In genomic region chr9:103872811-103873210, GRCh38 we compare ENCODE assay signal across 22 cellular contexts.
"Had no signal": no experiment of that assay in that cellular context is flagged by ENCODE, and none has a peak within 500 bp of the region (broad histone marks: within the 10 kb centered on the region; RNA-seq: fewer than 3 reads in every experiment).

No MANE protein-coding gene starts in this region.

- H3K27me3 Mint-ChIP-seq: memory B cell had no signal

- H3K4me3 ChIP-seq: esophagus muscularis mucosa, gastroesophageal sphincter, heart left ventricle, hepatocyte, lung, ovary, psoas muscle, sigmoid colon, stomach, thyroid gland, vagina had no signal

- H3K27ac Mint-ChIP-seq: memory B cell; natural killer cell; stimulated activated effector memory CD8-positive, alpha-beta T cell treated with anti-CD3 and anti-CD28 coated beads, Interleukin-12 subunit alpha, Interleukin-12 subunit beta, amount 100 ng/mL, for 72 hours had no signal

- DNase-seq: effector CD8-positive, alpha-beta T cell; foreskin keratinocyte; heart left ventricle; natural killer cell; occipital lobe; ovary; psoas muscle; right cardiac atrium; sigmoid colon; stimulated activated CD4-positive, alpha-beta T cell treated with anti-CD3 and anti-CD28 coated beads, Interleukin-2, amount 100 ng/mL, for 24 hours; stimulated activated CD4-positive, alpha-beta T cell treated with anti-CD3 and anti-CD28 coated beads, Interleukin-4, amount 100 ng/mL, for 24 hours; stimulated activated naive CD4-positive, alpha-beta T cell treated with Interleukin-2 at 50 U/mL for 16 hours; stomach; thyroid gland; trophoblast cell had no signal

- H3K4me3 Mint-ChIP-seq: memory B cell; natural killer cell; stimulated activated effector memory CD8-positive, alpha-beta T cell treated with anti-CD3 and anti-CD28 coated beads, Interleukin-12 subunit alpha, Interleukin-12 subunit beta, amount 100 ng/mL, for 72 hours had no signal

- H3K27ac ChIP-seq: esophagus muscularis mucosa, foreskin keratinocyte, gastroesophageal sphincter, heart left ventricle, hepatocyte, ovary, psoas muscle, sigmoid colon, stomach, thyroid gland, vagina had no signal

- H3K9me3 ChIP-seq: esophagus muscularis mucosa, gastroesophageal sphincter, heart left ventricle, ovary, psoas muscle, sigmoid colon, stomach, thyroid gland, vagina had no signal

- H3K4me1 ChIP-seq: esophagus muscularis mucosa, foreskin keratinocyte, gastroesophageal sphincter, heart left ventricle, psoas muscle, sigmoid colon, stomach, thyroid gland, vagina had no signal

- H3K27me3 ChIP-seq: esophagus muscularis mucosa, foreskin keratinocyte, gastroesophageal sphincter, heart left ventricle, hepatocyte, ovary, sigmoid colon, stomach, thyroid gland, vagina had no signal

- H3K9me3 Mint-ChIP-seq: stimulated activated effector memory CD8-positive, alpha-beta T cell treated with anti-CD3 and anti-CD28 coated beads, Interleukin-12 subunit alpha, Interleukin-12 subunit beta, amount 100 ng/mL, for 72 hours had no signal

- H3K4me1 Mint-ChIP-seq: memory B cell; natural killer cell; stimulated activated effector memory CD8-positive, alpha-beta T cell treated with anti-CD3 and anti-CD28 coated beads, Interleukin-12 subunit alpha, Interleukin-12 subunit beta, amount 100 ng/mL, for 72 hours had no signal

- H3K36me3 Mint-ChIP-seq: memory B cell; natural killer cell; stimulated activated effector memory CD8-positive, alpha-beta T cell treated with anti-CD3 and anti-CD28 coated beads, Interleukin-12 subunit alpha, Interleukin-12 subunit beta, amount 100 ng/mL, for 72 hours had no signal

- H3K36me3 ChIP-seq: esophagus muscularis mucosa, gastroesophageal sphincter, heart left ventricle, ovary, sigmoid colon, stomach, thyroid gland, vagina had no signal
